20 cellular contexts compared by ENCODE assay signal in genomic region chr13:69008503-69008902, GRCh38.
DNase-seq lines count a peak whose midpoint lies in the region; ATAC-seq, FAIRE-seq and TF ChIP-seq lines count a peak whose summit lies in the region.
"Had no signal": no experiment of that assay in that cellular context is flagged by ENCODE, and none has a peak within 500 bp of the region (broad histone marks: within the 10 kb centered on the region; RNA-seq: fewer than 3 reads in every experiment).

No MANE protein-coding gene starts in this region.

- CTCF ChIA-PET in A549 (lab: Yijun Ruan, JAX) (no interaction called here), HEK293T (lab: Yijun Ruan, JAX) (no interaction called here)

- ATAC-seq in A549 = no peak

- H3K9me3 ChIP-seq in A549 (no peaks in the 10 kb centered on the region), Karpas-422 (ENCODE audit: low read length) (no peaks in the 10 kb centered on the region)
- H3K9me3 ChIP-seq: BE2C, BLaER1 had no signal

- H3K36me3 Mint-ChIP-seq in activated naive CD8-positive, alpha-beta T cell treated with anti-CD3 and anti-CD28 coated beads for 36 hours = no peaks in the 10 kb centered on the region
- H3K36me3 Mint-ChIP-seq: CD14-positive monocyte; CD4-positive, alpha-beta memory T cell; CD4-positive, CD25-positive, alpha-beta regulatory T cell; CD8-positive, alpha-beta memory T cell had no signal

- TF ChIP-seq EP300 in A549 (IDR thresholded peaks at IDR 0.05) = no peak

- no peaks in the 10 kb centered on the region for H3K36me3 ChIP-seq in Karpas-422 (ENCODE audit: insufficient read depth, low read length)
- H3K36me3 ChIP-seq: BE2C, BLaER1 had no signal

- H3K27ac Mint-ChIP-seq in activated naive CD8-positive, alpha-beta T cell treated with anti-CD3 and anti-CD28 coated beads for 36 hours = no peak overlapping the region
- H3K27ac Mint-ChIP-seq: CD14-positive monocyte; CD4-positive, alpha-beta memory T cell; CD4-positive, CD25-positive, alpha-beta regulatory T cell; CD8-positive, alpha-beta memory T cell had no signal

- H3K27me3 ChIP-seq in Karpas-422 (ENCODE audit: low read length) = no peaks in the 10 kb centered on the region
- H3K27me3 ChIP-seq: BE2C, BLaER1 had no signal

- H3K4me1 ChIP-seq in A549 (no peaks in the 10 kb centered on the region), Karpas-422 (ENCODE audit: low read length) (no peaks in the 10 kb centered on the region)
- H3K4me1 ChIP-seq: BE2C, BLaER1 had no signal

- no peak overlapping the region for H3K4me3 Mint-ChIP-seq in activated naive CD8-positive, alpha-beta T cell treated with anti-CD3 and anti-CD28 coated beads for 36 hours
- H3K4me3 Mint-ChIP-seq: CD14-positive monocyte; CD4-positive, alpha-beta memory T cell; CD4-positive, CD25-positive, alpha-beta regulatory T cell; CD8-positive, alpha-beta memory T cell had no signal

- peak in 1 of 2 experiments; percentile 1 for DNase-seq in A549 (ENCODE audit: low read depth in 1 of 2, low spot score in 1 of 2)
- no peak for DNase-seq in HEK293T (ENCODE audit: extremely low spot score)
- no peak for DNase-seq in Karpas-422
- no peak for DNase-seq in DMS 273 (lab: John Stamatoyannopoulos, UW; ENCODE audit: unreplicated experiment)
- DNase-seq in GOT3 (lab: John Stamatoyannopoulos, UW) = no peak
- DNase-seq in activated naive CD8-positive, alpha-beta T cell treated with anti-CD3 and anti-CD28 coated beads for 36 hours = no peak
- DNase-seq in SHP77 treated with DMSO at 0.1 percent for 48 hours (lab: John Stamatoyannopoulos, UW) = no peak
- DNase-seq: 8988T; ACHN; BE2C; C1 segment of cervical spinal cord; CD4-positive, alpha-beta memory T cell; CD4-positive, CD25-positive, alpha-beta regulatory T cell; CD8-positive, alpha-beta memory T cell; COR-L47; DMS79 treated with DMSO at 0.1 percent for 48 hours; GF-D8 had no signal

- no peaks in the 10 kb centered on the region; the same call in 1 of the 2 replicates for H3K9me2 ChIP-seq in Karpas-422 (replicated peaks; ENCODE audit: insufficient read depth, low read length)

- peak overlapping the region; percentile 66; the same call in 1 of the 2 replicates for H2AFZ ChIP-seq in Karpas-422 (ENCODE audit: low read length)

- H3K4me2 ChIP-seq in A549 (peak overlapping the region; percentile 24; the same call in 1 of the 3 replicates), Karpas-422 (ENCODE audit: low read depth, low read length, poor library complexity, severe bottlenecking) (no peak overlapping the region)
- H3K4me2 ChIP-seq: BLaER1 had no signal

- TF ChIP-seq CTCF in A549 (IDR thresholded peaks at IDR 0.05) = no peak

- no peaks in the 10 kb centered on the region for H3K27me3 Mint-ChIP-seq in activated naive CD8-positive, alpha-beta T cell treated with anti-CD3 and anti-CD28 coated beads for 36 hours
- H3K27me3 Mint-ChIP-seq: CD4-positive, alpha-beta memory T cell; CD4-positive, CD25-positive, alpha-beta regulatory T cell; CD8-positive, alpha-beta memory T cell had no signal

- TF ChIP-seq RAD21 in A549 (conservative IDR thresholded peaks at IDR 0.05 in 1 of 2, IDR thresholded peaks at IDR 0.05 in 1 of 2) = no peak

- H3K4me1 Mint-ChIP-seq in activated naive CD8-positive, alpha-beta T cell treated with anti-CD3 and anti-CD28 coated beads for 36 hours = no peaks in the 10 kb centered on the region
- H3K4me1 Mint-ChIP-seq: CD14-positive monocyte; CD4-positive, alpha-beta memory T cell; CD4-positive, CD25-positive, alpha-beta regulatory T cell; CD8-positive, alpha-beta memory T cell had no signal

- WGBS in A549 (ENCODE audit: missing lambda C conversion rate) = 15% methylated on average over 5 of the region's 5 CpGs

- no peaks in the 10 kb centered on the region for H3K79me2 ChIP-seq in Karpas-422 (ENCODE audit: low read length)

- POLR2A ChIA-PET in A549 (lab: Yijun Ruan, JAX) = no interaction called here
- POLR2A ChIA-PET in HEK293T (lab: Yijun Ruan, JAX) = no interaction called here

- H3K4me3 ChIP-seq in A549 (no peak overlapping the region), Karpas-422 (ENCODE audit: low read length) (no peak overlapping the region)
- H3K4me3 ChIP-seq: BLaER1 had no signal

- no peak overlapping the region for H3K27ac ChIP-seq in A549
- H3K27ac ChIP-seq in Karpas-422 (ENCODE audit: low read length) = no peak overlapping the region
- H3K27ac ChIP-seq: BLaER1 had no signal

- no peak for TF ChIP-seq POLR2A in A549 (IDR thresholded peaks at IDR 0.05; ENCODE audit: low read length)

- no peaks in the 10 kb centered on the region for H4K20me1 ChIP-seq in Karpas-422 (ENCODE audit: insufficient read depth, low read depth, low read length)
- H4K20me1 ChIP-seq: BLaER1 had no signal

- H3K9ac ChIP-seq in Karpas-422 (ENCODE audit: low read length) = no peak overlapping the region
- H3K9ac ChIP-seq: BLaER1 had no signal

- FAIRE-seq in A549 (lab: Jason Lieb, UNC) = no peak
- FAIRE-seq: GM12891 had no signal

- peaks cover 17% of the 10 kb centered on the region for H3K9me3 Mint-ChIP-seq in activated naive CD8-positive, alpha-beta T cell treated with anti-CD3 and anti-CD28 coated beads for 36 hours

TF ChIP-seq in A549, 52 proteins besides CTCF, POLR2A, EP300 and RAD21:
- TF ChIP-seq ATOH8 (CRISPR knock-in tag; IDR thresholded peaks at IDR 0.05; ENCODE audit: low read depth) (no peak), REST (IDR thresholded peaks at IDR 0.05) (peak; percentile 46; the same call in 1 of the 2 replicates)

TF ChIP-seq in HEK293T, 16 proteins besides CTCF, POLR2A, EP300 and RAD21:
- TF ChIP-seq ZNF384 (IDR thresholded peaks at IDR 0.05) (peak; percentile 63), LEF1 (IDR thresholded peaks at IDR 0.05; ENCODE audit: borderline replicate concordance) (no peak)
